ENCODE assay signal across 2 cellular contexts in genomic region chr15:83194527-83194926, GRCh38.
TF ChIP-seq lines count a peak whose summit lies in the region.

No MANE protein-coding gene starts in this region.

TF ChIP-seq in GM23338, 12 proteins besides CTCF, POLR2A, EP300 and RAD21 (continued from another document):
- TF ChIP-seq REST (IDR thresholded peaks at IDR 0.05; ENCODE audit: unreplicated experiment) (no peak), EZH2 (IDR thresholded peaks at IDR 0.05; ENCODE audit: low read depth, unreplicated experiment) (no peak), ZNF462 (CRISPR knock-in tag; IDR thresholded peaks at IDR 0.05) (no peak), CREB1 (CRISPR knock-in tag; IDR thresholded peaks at IDR 0.05; ENCODE audit: low read depth) (no peak)

TF ChIP-seq in WTC11, 78 proteins besides CTCF, POLR2A, EP300 and RAD21 (continued from another document):
- no peak for TF ChIP-seq E2F4 (CRISPR knock-in tag; IDR thresholded peaks at IDR 0.05; ENCODE audit: borderline replicate concordance, low read depth)
